9 cellular contexts compared by ENCODE assay signal in genomic region chr7:131057015-131057518, GRCh38.
DNase-seq lines count a peak whose midpoint lies in the region; ATAC-seq, FAIRE-seq and TF ChIP-seq lines count a peak whose summit lies in the region.
"Had no signal": no experiment of that assay in that cellular context is flagged by ENCODE, and none has a peak within 500 bp of the region (broad histone marks: within the 10 kb centered on the region; RNA-seq: fewer than 3 reads in every experiment).

No MANE protein-coding gene starts in this region.

- H3K9ac ChIP-seq in kidney (ENCODE audit: low read length in 2 of 2), result no peak overlapping the region

- peaks cover 77% of the 10 kb centered on the region for H3K4me1 Mint-ChIP-seq in activated T-cell treated with anti-CD3 and anti-CD28 coated beads, Interleukin-2, amount 50 U/mL, for 72 hours (ENCODE audit: low read depth)
- H3K4me1 Mint-ChIP-seq: nephron had no signal

- H3K36me3 Mint-ChIP-seq in activated T-cell treated with anti-CD3 and anti-CD28 coated beads, Interleukin-2, amount 50 U/mL, for 72 hours (ENCODE audit: insufficient read depth in 2 of 2), result peaks cover 15 to 38% of the 10 kb centered on the region in 2 donors

- intact Hi-C loops in right cardiac atrium (cut with DNase I) (no loop called here), kidney (cut with DNase I) (no loop called here)

- H3K9me3 ChIP-seq in right cardiac atrium (ENCODE audit: control insufficient read depth, low read length) (no peaks in the 10 kb centered on the region), kidney (ENCODE audit: control insufficient read depth in 1 of 2, low read length in 2 of 2) (no peaks in the 10 kb centered on the region)

- ATAC-seq in HG02981 (IDR thresholded peaks at IDR 0.05; ENCODE audit: unreplicated experiment), result peak; percentile 62
- ATAC-seq in activated T-cell treated with anti-CD3 and anti-CD28 coated beads, Interleukin-2, amount 50 U/mL, for 72 hours (replicated peaks in 1 of 2), result peak; percentile 60 to 62
- peak; percentile 34 to 49 for ATAC-seq in right cardiac atrium

- FAIRE-seq in GM18507 (lab: Jason Lieb, UNC), result peak; percentile 81
- FAIRE-seq in kidney (lab: Jason Lieb, UNC), result no peak
- FAIRE-seq in H54 (lab: Jason Lieb, UNC), result no peak

- H3K4me3 ChIP-seq in right cardiac atrium (ENCODE audit: low read length), result no peak overlapping the region
- H3K4me3 ChIP-seq in kidney (ENCODE audit: low read length in 2 of 2), result no peak overlapping the region

- H3K4me3 Mint-ChIP-seq in activated T-cell treated with anti-CD3 and anti-CD28 coated beads, Interleukin-2, amount 50 U/mL, for 72 hours, result peak overlapping the region; percentile 76 to 88
- H3K4me3 Mint-ChIP-seq: nephron had no signal

- no peaks in the 10 kb centered on the region for H3K36me3 ChIP-seq in kidney (ENCODE audit: control insufficient read depth in 1 of 2, insufficient read depth in 2 of 2, low read length in 2 of 2)

- no peaks in the 10 kb centered on the region for H3K27me3 Mint-ChIP-seq in activated T-cell treated with anti-CD3 and anti-CD28 coated beads, Interleukin-2, amount 50 U/mL, for 72 hours (ENCODE audit: low read depth)

- WGBS in right cardiac atrium, result 33% methylated on average over 6 of the region's 6 CpGs

- H3K4me1 ChIP-seq in right cardiac atrium (ENCODE audit: control insufficient read depth, insufficient read depth, low read length) (peaks cover 12% of the 10 kb centered on the region), kidney (ENCODE audit: control insufficient read depth in 1 of 2, insufficient read depth in 1 of 2, low read depth in 1 of 2, low read length in 2 of 2) (peaks cover 0 to 12% of the 10 kb centered on the region in 2 donors)

- TF ChIP-seq POLR2A in H54 (IDR thresholded peaks at IDR 0.05; ENCODE audit: low read depth, low read length), result no peak

- peaks cover 0 to 2% of the 10 kb centered on the region in 2 donors for H3K9me3 Mint-ChIP-seq in activated T-cell treated with anti-CD3 and anti-CD28 coated beads, Interleukin-2, amount 50 U/mL, for 72 hours
- H3K9me3 Mint-ChIP-seq: nephron had no signal

- H3K27me3 ChIP-seq in right cardiac atrium (ENCODE audit: control insufficient read depth, insufficient read depth), result no peaks in the 10 kb centered on the region

- H3K27ac ChIP-seq in right cardiac atrium (ENCODE audit: low read length) (no peak overlapping the region), kidney (ENCODE audit: low read depth in 2 of 2, low read length in 2 of 2) (peak overlapping the region in 1 of 2 donors; percentile 56)

- DNase-seq in GM18507 (ENCODE audit: extremely low spot score, insufficient read length, low read depth), result no peak
- DNase-seq in activated T-cell treated with anti-CD3 and anti-CD28 coated beads, Interleukin-2, amount 50 U/mL, for 72 hours, result no peak
- DNase-seq in right cardiac atrium, result no peak
- DNase-seq in superior temporal gyrus (ENCODE audit: extremely low spot score), result peak; percentile 60
- DNase-seq in kidney, result no peak
- no peak for DNase-seq in NCI-H1694 treated with DMSO at 0.1 percent for 48 hours (lab: John Stamatoyannopoulos, UW)
- DNase-seq in H54 (ENCODE audit: insufficient read length, low spot score), result no peak

- peak overlapping the region; percentile 93 for H3K27ac Mint-ChIP-seq in activated T-cell treated with anti-CD3 and anti-CD28 coated beads, Interleukin-2, amount 50 U/mL, for 72 hours
- H3K27ac Mint-ChIP-seq: nephron had no signal

- no peak for TF ChIP-seq CTCF in kidney (IDR thresholded peaks at IDR 0.05; ENCODE audit: borderline replicate concordance, extremely low read depth, insufficient read depth)
